In the genomic region with DNA sequence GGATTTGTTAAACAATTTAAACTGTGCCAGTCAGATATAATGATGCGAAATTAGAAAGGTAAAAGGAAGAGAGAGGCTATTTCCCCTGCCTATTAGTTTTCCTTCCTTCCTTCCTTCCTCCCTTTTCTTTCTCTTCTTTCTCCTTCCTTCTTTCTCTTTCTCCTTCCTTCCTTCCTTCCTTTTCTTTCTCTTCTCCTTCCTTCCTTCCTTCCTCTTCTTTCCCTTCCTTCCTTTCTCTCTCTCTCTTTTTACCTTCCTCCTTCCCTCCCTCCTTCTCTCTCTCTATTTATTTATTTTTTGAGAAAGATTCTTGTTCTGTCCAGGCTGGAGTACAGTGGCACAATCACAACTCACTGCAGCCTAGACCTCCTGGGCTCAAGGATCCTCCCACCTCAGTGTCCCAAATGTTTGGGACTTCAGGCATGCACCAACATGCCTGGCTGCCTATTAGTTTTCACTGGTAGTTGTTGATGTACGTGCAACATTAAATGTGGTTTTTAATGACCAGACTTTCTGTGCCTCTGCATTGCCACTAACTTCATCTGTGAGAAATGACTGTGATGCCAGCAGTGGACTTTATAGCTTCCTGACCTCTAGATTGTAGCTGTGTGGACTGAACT, we compare ENCODE assay signal across 1 cellular context.
TF ChIP-seq lines count a peak whose summit lies in the region.

No MANE protein-coding gene starts in this region.

TF ChIP-seq in GM23338, 12 proteins besides CTCF, POLR2A, EP300 and RAD21 (continued from another document):
- TF ChIP-seq, protein P1, sequence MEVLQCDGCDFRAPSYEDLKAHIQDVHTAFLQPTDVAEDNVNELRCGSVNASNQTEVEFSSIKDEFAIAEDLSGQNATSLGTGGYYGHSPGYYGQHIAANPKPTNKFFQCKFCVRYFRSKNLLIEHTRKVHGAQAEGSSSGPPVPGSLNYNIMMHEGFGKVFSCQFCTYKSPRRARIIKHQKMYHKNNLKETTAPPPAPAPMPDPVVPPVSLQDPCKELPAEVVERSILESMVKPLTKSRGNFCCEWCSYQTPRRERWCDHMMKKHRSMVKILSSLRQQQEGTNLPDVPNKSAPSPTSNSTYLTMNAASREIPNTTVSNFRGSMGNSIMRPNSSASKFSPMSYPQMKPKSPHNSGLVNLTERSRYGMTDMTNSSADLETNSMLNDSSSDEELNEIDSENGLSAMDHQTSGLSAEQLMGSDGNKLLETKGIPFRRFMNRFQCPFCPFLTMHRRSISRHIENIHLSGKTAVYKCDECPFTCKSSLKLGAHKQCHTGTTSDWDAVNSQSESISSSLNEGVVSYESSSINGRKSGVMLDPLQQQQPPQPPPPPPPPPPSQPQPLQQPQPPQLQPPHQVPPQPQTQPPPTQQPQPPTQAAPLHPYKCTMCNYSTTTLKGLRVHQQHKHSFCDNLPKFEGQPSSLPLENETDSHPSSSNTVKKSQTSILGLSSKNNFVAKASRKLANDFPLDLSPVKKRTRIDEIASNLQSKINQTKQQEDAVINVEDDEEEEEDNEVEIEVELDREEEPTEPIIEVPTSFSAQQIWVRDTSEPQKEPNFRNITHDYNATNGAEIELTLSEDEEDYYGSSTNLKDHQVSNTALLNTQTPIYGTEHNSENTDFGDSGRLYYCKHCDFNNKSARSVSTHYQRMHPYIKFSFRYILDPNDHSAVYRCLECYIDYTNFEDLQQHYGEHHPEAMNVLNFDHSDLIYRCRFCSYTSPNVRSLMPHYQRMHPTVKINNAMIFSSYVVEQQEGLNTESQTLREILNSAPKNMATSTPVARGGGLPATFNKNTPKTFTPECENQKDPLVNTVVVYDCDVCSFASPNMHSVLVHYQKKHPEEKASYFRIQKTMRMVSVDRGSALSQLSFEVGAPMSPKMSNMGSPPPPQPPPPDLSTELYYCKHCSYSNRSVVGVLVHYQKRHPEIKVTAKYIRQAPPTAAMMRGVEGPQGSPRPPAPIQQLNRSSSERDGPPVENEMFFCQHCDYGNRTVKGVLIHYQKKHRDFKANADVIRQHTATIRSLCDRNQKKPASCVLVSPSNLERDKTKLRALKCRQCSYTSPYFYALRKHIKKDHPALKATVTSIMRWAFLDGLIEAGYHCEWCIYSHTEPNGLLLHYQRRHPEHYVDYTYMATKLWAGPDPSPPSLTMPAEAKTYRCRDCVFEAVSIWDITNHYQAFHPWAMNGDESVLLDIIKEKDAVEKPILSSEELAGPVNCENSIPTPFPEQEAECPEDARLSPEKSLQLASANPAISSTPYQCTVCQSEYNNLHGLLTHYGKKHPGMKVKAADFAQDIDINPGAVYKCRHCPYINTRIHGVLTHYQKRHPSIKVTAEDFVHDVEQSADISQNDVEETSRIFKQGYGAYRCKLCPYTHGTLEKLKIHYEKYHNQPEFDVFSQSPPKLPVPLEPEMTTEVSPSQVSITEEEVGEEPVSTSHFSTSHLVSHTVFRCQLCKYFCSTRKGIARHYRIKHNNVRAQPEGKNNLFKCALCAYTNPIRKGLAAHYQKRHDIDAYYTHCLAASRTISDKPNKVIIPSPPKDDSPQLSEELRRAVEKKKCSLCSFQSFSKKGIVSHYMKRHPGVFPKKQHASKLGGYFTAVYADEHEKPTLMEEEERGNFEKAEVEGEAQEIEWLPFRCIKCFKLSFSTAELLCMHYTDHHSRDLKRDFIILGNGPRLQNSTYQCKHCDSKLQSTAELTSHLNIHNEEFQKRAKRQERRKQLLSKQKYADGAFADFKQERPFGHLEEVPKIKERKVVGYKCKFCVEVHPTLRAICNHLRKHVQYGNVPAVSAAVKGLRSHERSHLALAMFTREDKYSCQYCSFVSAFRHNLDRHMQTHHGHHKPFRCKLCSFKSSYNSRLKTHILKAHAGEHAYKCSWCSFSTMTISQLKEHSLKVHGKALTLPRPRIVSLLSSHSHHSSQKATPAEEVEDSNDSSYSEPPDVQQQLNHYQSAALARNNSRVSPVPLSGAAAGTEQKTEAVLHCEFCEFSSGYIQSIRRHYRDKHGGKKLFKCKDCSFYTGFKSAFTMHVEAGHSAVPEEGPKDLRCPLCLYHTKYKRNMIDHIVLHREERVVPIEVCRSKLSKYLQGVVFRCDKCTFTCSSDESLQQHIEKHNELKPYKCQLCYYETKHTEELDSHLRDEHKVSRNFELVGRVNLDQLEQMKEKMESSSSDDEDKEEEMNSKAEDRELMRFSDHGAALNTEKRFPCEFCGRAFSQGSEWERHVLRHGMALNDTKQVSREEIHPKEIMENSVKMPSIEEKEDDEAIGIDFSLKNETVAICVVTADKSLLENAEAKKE (CRISPR knock-in tag; IDR thresholded peaks at IDR 0.05) = no peak
- no peak for TF ChIP-seq EZH2phosphoT487 (IDR thresholded peaks at IDR 0.05; ENCODE audit: unreplicated experiment)
- TF ChIP-seq, protein P2, sequence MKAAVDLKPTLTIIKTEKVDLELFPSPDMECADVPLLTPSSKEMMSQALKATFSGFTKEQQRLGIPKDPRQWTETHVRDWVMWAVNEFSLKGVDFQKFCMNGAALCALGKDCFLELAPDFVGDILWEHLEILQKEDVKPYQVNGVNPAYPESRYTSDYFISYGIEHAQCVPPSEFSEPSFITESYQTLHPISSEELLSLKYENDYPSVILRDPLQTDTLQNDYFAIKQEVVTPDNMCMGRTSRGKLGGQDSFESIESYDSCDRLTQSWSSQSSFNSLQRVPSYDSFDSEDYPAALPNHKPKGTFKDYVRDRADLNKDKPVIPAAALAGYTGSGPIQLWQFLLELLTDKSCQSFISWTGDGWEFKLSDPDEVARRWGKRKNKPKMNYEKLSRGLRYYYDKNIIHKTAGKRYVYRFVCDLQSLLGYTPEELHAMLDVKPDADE (IDR thresholded peaks at IDR 0.05) = no peak
- no peak for TF ChIP-seq ZNF331 (CRISPR knock-in tag; IDR thresholded peaks at IDR 0.05; ENCODE audit: low read depth)
- TF ChIP-seq JUNB (IDR thresholded peaks at IDR 0.05; ENCODE audit: unreplicated experiment) = no peak
